Comparison of ENCODE assay signal across 1 cellular context in the genomic region with DNA sequence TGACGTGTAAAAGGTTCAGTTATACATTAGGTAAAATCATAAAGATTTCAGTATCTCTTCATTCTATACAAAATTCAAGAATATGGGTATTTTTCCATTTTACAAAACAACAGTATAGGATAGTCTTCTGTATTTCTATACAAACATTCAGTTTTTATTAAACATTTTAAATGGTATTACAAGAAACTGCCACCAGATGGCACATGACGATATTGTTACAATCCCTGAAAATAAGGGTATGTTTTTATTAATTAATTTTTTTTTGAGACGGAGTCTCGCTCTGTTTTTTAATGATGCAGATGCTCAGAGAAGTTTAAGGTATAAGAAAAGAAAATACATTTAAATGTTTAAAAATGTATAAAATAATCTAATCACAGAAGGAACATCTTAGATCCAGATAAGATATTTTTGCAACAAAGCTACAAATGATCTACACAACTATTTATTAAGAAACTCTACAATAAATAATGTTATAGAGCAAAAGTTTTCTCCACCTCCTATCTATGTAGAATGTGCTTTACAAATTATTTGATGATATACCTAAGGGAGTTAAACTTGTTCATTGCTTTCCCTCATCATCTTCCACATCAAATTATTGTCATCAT.
TF ChIP-seq lines count a peak whose summit lies in the region.

No MANE protein-coding gene starts in this region.

TF ChIP-seq in HepG2, 621 proteins besides CTCF, POLR2A, EP300 and RAD21:
- TF ChIP-seq STAG1 (CRISPR knock-in tag; IDR thresholded peaks at IDR 0.05) (peak; percentile 63), TP53 (CRISPR knock-in tag; conservative IDR thresholded peaks at IDR 0.05) (no peak), SMC3 (IDR thresholded peaks at IDR 0.05; ENCODE audit: low read length) (peak; percentile 42; the same call in 1 of the 2 replicates)
- TF ChIP-seq, protein P1, sequence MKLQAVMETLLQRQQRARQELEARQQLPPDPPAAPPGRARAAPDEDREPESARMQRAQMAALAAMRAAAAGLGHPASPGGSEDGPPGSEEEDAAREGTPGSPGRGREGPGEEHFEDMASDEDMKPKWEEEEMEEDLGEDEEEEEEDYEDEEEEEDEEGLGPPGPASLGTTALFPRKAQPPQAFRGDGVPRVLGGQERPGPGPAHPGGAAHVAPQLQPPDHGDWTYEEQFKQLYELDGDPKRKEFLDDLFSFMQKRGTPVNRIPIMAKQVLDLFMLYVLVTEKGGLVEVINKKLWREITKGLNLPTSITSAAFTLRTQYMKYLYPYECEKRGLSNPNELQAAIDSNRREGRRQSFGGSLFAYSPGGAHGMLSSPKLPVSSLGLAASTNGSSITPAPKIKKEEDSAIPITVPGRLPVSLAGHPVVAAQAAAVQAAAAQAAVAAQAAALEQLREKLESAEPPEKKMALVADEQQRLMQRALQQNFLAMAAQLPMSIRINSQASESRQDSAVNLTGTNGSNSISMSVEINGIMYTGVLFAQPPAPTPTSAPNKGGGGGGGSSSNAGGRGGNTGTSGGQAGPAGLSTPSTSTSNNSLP (IDR thresholded peaks at IDR 0.05; ENCODE audit: low read depth, low read length), result peak; percentile 49; the same call in 1 of the 2 replicates
